22 cellular contexts compared by ENCODE assay signal in genomic region chr7:82255706-82256105, GRCh38.
A peak's percentile ranks its signal among the peaks of the same experiment; 100 is the strongest.
DNase-seq lines count a peak whose midpoint lies in the region; ATAC-seq, FAIRE-seq and TF ChIP-seq lines count a peak whose summit lies in the region.
"Had no signal": no experiment of that assay in that cellular context is flagged by ENCODE, and none has a peak within 500 bp of the region (broad histone marks: within the 10 kb centered on the region; RNA-seq: fewer than 3 reads in every experiment).

No MANE protein-coding gene starts in this region.

- H3K4me3 Mint-ChIP-seq in astrocyte (ENCODE audit: unreplicated experiment), result no peak overlapping the region
- H3K4me3 Mint-ChIP-seq: B cell; CD4-positive, alpha-beta T cell; CD8-positive, alpha-beta T cell had no signal

- in situ Hi-C loops in gastrocnemius medialis (cut with MboI; ENCODE audit: low sequenced_read_pairs in 4 of 4), result no loop called here

- H3K27ac ChIP-seq in HEK293 (ENCODE audit: extremely low read depth, low read depth, low read length) (no peak overlapping the region), astrocyte (ENCODE audit: low read depth, low read length) (no peak overlapping the region), psoas muscle (no peak overlapping the region), gastrocnemius medialis (peak overlapping the region in 2 of 4 donors; percentile 5 to 13)
- H3K27ac ChIP-seq: 22Rv1; A549; BLaER1 treated with 17β-estradiol and CSF1 and Interleukin-3, amounts not matched to agents 10 nM and 100 nM; C4-2B had no signal

- H4K20me1 ChIP-seq in astrocyte (ENCODE audit: insufficient read depth, low read length), result peaks cover 14% of the 10 kb centered on the region
- H4K20me1 ChIP-seq: BLaER1 treated with 17β-estradiol and CSF1 and Interleukin-3, amounts not matched to agents 10 nM and 100 nM had no signal

- CTCF ChIA-PET in HEK293 (lab: Yijun Ruan, JAX), result no interaction called here

- H3K36me3 Mint-ChIP-seq in astrocyte (ENCODE audit: low read depth, unreplicated experiment), result no peaks in the 10 kb centered on the region
- H3K36me3 Mint-ChIP-seq: CD8-positive, alpha-beta T cell had no signal

- H3K4me2 ChIP-seq in astrocyte (ENCODE audit: low read length), result no peak overlapping the region
- H3K4me2 ChIP-seq: A549; BLaER1 treated with 17β-estradiol and CSF1 and Interleukin-3, amounts not matched to agents 10 nM and 100 nM had no signal

- H3K4me1 Mint-ChIP-seq in astrocyte (ENCODE audit: low read depth, unreplicated experiment), result peaks cover 6% of the 10 kb centered on the region
- H3K4me1 Mint-ChIP-seq: B cell had no signal

- no peaks in the 10 kb centered on the region for H3K27me3 Mint-ChIP-seq in astrocyte (ENCODE audit: low read depth, unreplicated experiment)
- H3K27me3 Mint-ChIP-seq: B cell; CD4-positive, alpha-beta T cell had no signal

- FAIRE-seq in astrocyte (lab: Jason Lieb, UNC), result peak; percentile 23
- FAIRE-seq: A549, G401.6, GM12891, GM19239 had no signal

- POLR2A ChIA-PET in HEK293 (lab: Yijun Ruan, JAX), result no interaction called here

- H3K27me3 ChIP-seq in astrocyte (ENCODE audit: insufficient read depth, low read length) (no peaks in the 10 kb centered on the region), psoas muscle (ENCODE audit: insufficient read depth in 3 of 3, low read length in 2 of 3) (no peaks in the 10 kb centered on the region), gastrocnemius medialis (no peaks in the 10 kb centered on the region)
- H3K27me3 ChIP-seq: BLaER1 treated with 17β-estradiol and CSF1 and Interleukin-3, amounts not matched to agents 10 nM and 100 nM had no signal

- no peak overlapping the region for H2AFZ ChIP-seq in astrocyte (ENCODE audit: low read depth, low read length)

- H3K4me1 ChIP-seq in HEK293 (ENCODE audit: control insufficient read depth, insufficient read depth, low read length) (no peaks in the 10 kb centered on the region), astrocyte (ENCODE audit: insufficient read depth, low read length) (no peaks in the 10 kb centered on the region), psoas muscle (peaks cover 33% of the 10 kb centered on the region), gastrocnemius medialis (peaks cover 12 to 51% of the 10 kb centered on the region in 2 donors)
- H3K4me1 ChIP-seq: A549; BLaER1 treated with 17β-estradiol and CSF1 and Interleukin-3, amounts not matched to agents 10 nM and 100 nM; Caco-2 had no signal

- TF ChIP-seq POLR2A in gastrocnemius medialis (IDR thresholded peaks at IDR 0.05), result no peak

- TF ChIP-seq CTCF in HEK293 (tag by site-specific recombination; IDR thresholded peaks at IDR 0.05), result no peak
- TF ChIP-seq CTCF in astrocyte (IDR thresholded peaks at IDR 0.05; ENCODE audit: insufficient read depth, low read depth, low read length), result no peak
- no peak for TF ChIP-seq CTCF in psoas muscle (IDR thresholded peaks at IDR 0.05)
- TF ChIP-seq CTCF in gastrocnemius medialis (IDR thresholded peaks at IDR 0.05 in 4 of 5, conservative IDR thresholded peaks at IDR 0.05 in 1 of 5), result no peak

- H3K9me3 ChIP-seq in HEK293 (ENCODE audit: control insufficient read depth, insufficient read depth, low read depth, low read length) (no peaks in the 10 kb centered on the region), astrocyte (ENCODE audit: insufficient read depth, low read depth, low read length) (no peaks in the 10 kb centered on the region), psoas muscle (no peaks in the 10 kb centered on the region), gastrocnemius medialis (no peaks in the 10 kb centered on the region)
- H3K9me3 ChIP-seq: A549; BLaER1 treated with 17β-estradiol and CSF1 and Interleukin-3, amounts not matched to agents 10 nM and 100 nM; Caco-2 had no signal

- 34 to 59% (median 59%) methylated on average over 3 of the region's 3 CpGs for WGBS in psoas muscle, 3 donors

- ATAC-seq in psoas muscle, result peak; percentile 26 to 57 (median 50)
- ATAC-seq in gastrocnemius medialis, result peak; percentile 58 to 64
- no peak for ATAC-seq in HG02852 (IDR thresholded peaks at IDR 0.05; ENCODE audit: unreplicated experiment)
- ATAC-seq: A549; CD8-positive, alpha-beta T cell had no signal

- no peaks in the 10 kb centered on the region for H3K36me3 ChIP-seq in HEK293 (ENCODE audit: control insufficient read depth in 2 of 2, insufficient read depth in 1 of 2, low read length in 2 of 2)
- no peaks in the 10 kb centered on the region for H3K36me3 ChIP-seq in astrocyte (ENCODE audit: insufficient read depth, low read length)
- H3K36me3 ChIP-seq in psoas muscle (ENCODE audit: insufficient read depth in 1 of 2, low read depth in 1 of 2), result no peaks in the 10 kb centered on the region
- no peaks in the 10 kb centered on the region for H3K36me3 ChIP-seq in gastrocnemius medialis
- H3K36me3 ChIP-seq: BLaER1 treated with 17β-estradiol and CSF1 and Interleukin-3, amounts not matched to agents 10 nM and 100 nM had no signal

- H3K27ac Mint-ChIP-seq in astrocyte (ENCODE audit: unreplicated experiment), result no peak overlapping the region
- H3K27ac Mint-ChIP-seq: B cell; CD4-positive, alpha-beta T cell; CD8-positive, alpha-beta T cell had no signal

- intact Hi-C loops in psoas muscle (cut with DNase I), result no loop called here
- intact Hi-C loops in gastrocnemius medialis (cut with DNase I; ENCODE audit: low total_unique reads), result no loop called here

- H3K4me3 ChIP-seq in HEK293 (ENCODE audit: low read depth, low read length) (no peak overlapping the region), astrocyte (ENCODE audit: insufficient read depth, low read depth, low read length) (no peak overlapping the region), psoas muscle (no peak overlapping the region), gastrocnemius medialis (no peak overlapping the region)
- H3K4me3 ChIP-seq: A549; BLaER1 treated with 17β-estradiol and CSF1 and Interleukin-3, amounts not matched to agents 10 nM and 100 nM had no signal

- DNase-seq in astrocyte (ENCODE audit: low read depth), result no peak
- no peak for DNase-seq in psoas muscle
- DNase-seq in gastrocnemius medialis, result no peak
- no peak for DNase-seq in stimulated activated naive CD4-positive, alpha-beta T cell treated with Interleukin-2 at 50 U/mL for 16 hours (lab: John Stamatoyannopoulos, UW)
- DNase-seq in anterior cingulate cortex (lab: John Stamatoyannopoulos, UW), result no peak
- DNase-seq: AML-193; Caco-2; Calu3; CD4-positive, alpha-beta T cell; CD8-positive, alpha-beta T cell; DMS79 treated with DMSO at 0.1 percent for 48 hours; GF-D8 had no signal

- H3K9ac ChIP-seq in astrocyte (ENCODE audit: low read length), result no peak overlapping the region
- H3K9ac ChIP-seq: BLaER1 treated with 17β-estradiol and CSF1 and Interleukin-3, amounts not matched to agents 10 nM and 100 nM had no signal

- no peaks in the 10 kb centered on the region for H3K9me3 Mint-ChIP-seq in astrocyte (ENCODE audit: unreplicated experiment)

- H3K79me2 ChIP-seq in astrocyte (ENCODE audit: insufficient read depth, low read length), result no peaks in the 10 kb centered on the region

TF ChIP-seq in HEK293, 187 proteins besides CTCF, POLR2A, EP300 and RAD21:
- TF ChIP-seq ZSCAN4 (tag by site-specific recombination; IDR thresholded peaks at IDR 0.05) (0 out of 2 replicates have a peak, but pooled peaks have one; percentile 22), ZNF544 (tag by site-specific recombination; IDR thresholded peaks at IDR 0.05) (no peak), ZNF24 (tag by site-specific recombination; IDR thresholded peaks at IDR 0.05) (no peak)
